1 cellular context compared by ENCODE assay signal in the genomic region with DNA sequence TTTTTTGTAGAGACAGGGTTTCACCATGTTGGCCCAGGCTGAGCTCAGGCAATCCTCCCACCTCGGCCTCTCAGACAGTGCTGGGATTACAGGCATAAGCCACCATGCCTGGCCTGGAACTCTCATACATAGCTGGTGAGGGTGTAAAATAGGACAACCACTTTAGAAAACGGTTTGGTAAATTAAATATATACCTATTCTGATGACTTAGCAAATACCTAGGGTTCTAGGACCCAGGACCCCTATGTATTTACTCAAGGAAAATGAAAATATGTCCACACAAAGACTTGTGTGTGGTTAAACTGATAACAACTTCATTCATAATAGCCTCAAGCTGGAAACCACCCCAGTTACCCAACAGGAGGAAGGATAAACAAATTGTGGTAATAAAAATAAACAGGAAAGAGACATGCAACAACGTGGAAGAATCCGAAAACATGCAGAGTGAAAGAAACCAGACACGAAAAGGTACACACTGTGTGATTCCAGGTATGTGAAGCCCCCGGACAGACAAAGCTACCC.
TF ChIP-seq lines count a peak whose summit lies in the region.

No MANE protein-coding gene starts in this region.

TF ChIP-seq in K562, 482 proteins besides CTCF, POLR2A, EP300 and RAD21:
- no peak for TF ChIP-seq SUPT5H (IDR thresholded peaks at IDR 0.05)
- no peak for TF ChIP-seq HLTF (IDR thresholded peaks at IDR 0.05)
- no peak for TF ChIP-seq DACH1 (IDR thresholded peaks at IDR 0.05; ENCODE audit: partially characterized antibody)
- TF ChIP-seq MAFK (IDR thresholded peaks at IDR 0.05; ENCODE audit: low read length), result 0 out of 2 replicates have a peak, but pooled peaks have one; percentile 18
- TF ChIP-seq C11orf30 (IDR thresholded peaks at IDR 0.05; ENCODE audit: low read depth), result peak; percentile 64
- TF ChIP-seq, protein P1, sequence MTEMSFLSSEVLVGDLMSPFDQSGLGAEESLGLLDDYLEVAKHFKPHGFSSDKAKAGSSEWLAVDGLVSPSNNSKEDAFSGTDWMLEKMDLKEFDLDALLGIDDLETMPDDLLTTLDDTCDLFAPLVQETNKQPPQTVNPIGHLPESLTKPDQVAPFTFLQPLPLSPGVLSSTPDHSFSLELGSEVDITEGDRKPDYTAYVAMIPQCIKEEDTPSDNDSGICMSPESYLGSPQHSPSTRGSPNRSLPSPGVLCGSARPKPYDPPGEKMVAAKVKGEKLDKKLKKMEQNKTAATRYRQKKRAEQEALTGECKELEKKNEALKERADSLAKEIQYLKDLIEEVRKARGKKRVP (CRISPR knock-in tag; IDR thresholded peaks at IDR 0.05), result no peak
- no peak for TF ChIP-seq MTF1 (CRISPR knock-in tag; IDR thresholded peaks at IDR 0.05; ENCODE audit: borderline replicate concordance)
- no peak for TF ChIP-seq HMG20A (CRISPR knock-in tag; conservative IDR thresholded peaks at IDR 0.05)
- TF ChIP-seq, protein P2, sequence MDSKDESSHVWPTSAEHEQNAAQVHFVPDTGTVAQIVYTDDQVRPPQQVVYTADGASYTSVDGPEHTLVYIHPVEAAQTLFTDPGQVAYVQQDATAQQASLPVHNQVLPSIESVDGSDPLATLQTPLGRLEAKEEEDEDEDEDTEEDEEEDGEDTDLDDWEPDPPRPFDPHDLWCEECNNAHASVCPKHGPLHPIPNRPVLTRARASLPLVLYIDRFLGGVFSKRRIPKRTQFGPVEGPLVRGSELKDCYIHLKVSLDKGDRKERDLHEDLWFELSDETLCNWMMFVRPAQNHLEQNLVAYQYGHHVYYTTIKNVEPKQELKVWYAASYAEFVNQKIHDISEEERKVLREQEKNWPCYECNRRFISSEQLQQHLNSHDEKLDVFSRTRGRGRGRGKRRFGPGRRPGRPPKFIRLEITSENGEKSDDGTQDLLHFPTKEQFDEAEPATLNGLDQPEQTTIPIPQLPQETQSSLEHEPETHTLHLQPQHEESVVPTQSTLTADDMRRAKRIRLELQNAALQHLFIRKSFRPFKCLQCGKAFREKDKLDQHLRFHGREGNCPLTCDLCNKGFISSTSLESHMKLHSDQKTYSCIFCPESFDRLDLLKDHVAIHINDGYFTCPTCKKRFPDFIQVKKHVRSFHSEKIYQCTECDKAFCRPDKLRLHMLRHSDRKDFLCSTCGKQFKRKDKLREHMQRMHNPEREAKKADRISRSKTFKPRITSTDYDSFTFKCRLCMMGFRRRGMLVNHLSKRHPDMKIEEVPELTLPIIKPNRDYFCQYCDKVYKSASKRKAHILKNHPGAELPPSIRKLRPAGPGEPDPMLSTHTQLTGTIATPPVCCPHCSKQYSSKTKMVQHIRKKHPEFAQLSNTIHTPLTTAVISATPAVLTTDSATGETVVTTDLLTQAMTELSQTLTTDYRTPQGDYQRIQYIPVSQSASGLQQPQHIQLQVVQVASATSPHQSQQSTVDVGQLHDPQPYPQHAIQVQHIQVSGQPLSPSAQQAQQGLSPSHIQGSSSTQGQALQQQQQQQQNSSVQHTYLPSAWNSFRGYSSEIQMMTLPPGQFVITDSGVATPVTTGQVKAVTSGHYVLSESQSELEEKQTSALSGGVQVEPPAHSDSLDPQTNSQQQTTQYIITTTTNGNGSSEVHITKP (IDR thresholded peaks at IDR 0.05; ENCODE audit: partially characterized antibody), result no peak
- TF ChIP-seq MAFF (IDR thresholded peaks at IDR 0.05; ENCODE audit: low read length), result peak; percentile 47; the same call in 1 of the 2 replicates
- peak; percentile 54 for TF ChIP-seq MAFG (tag; conservative IDR thresholded peaks at IDR 0.05)
- no peak for TF ChIP-seq ZNF354B (CRISPR knock-in tag; IDR thresholded peaks at IDR 0.05)
- TF ChIP-seq ZNF316 (IDR thresholded peaks at IDR 0.05), result peak; percentile 80
- TF ChIP-seq ZNF12 (CRISPR knock-in tag; IDR thresholded peaks at IDR 0.05), result no peak
- no peak for TF ChIP-seq ZNF121 (CRISPR knock-in tag; conservative IDR thresholded peaks at IDR 0.05)
